Comparison of ENCODE assay signal across 10 cellular contexts in genomic region chrX:18410038-18410437, GRCh38. TPM values are rescaled to one million over a fixed set of nuclear protein-coding genes. Genes with fewer than 3 reads are reported as not detected.
DNase-seq lines count a peak whose midpoint lies in the region; ATAC-seq and TF ChIP-seq lines count a peak whose summit lies in the region.
"Had no signal": no experiment of that assay in that cellular context is flagged by ENCODE, and none has a peak within 500 bp of the region (broad histone marks: within the 10 kb centered on the region; RNA-seq: fewer than 3 reads in every experiment).

No MANE protein-coding gene starts in this region.

- TF ChIP-seq CTCF in heart right ventricle (IDR thresholded peaks at IDR 0.05) = peak in 6 of 9 donors; percentile 23 to 48 (median 46)
- peak; percentile 50 for TF ChIP-seq CTCF in left ventricle myocardium inferior (IDR thresholded peaks at IDR 0.05; ENCODE audit: borderline replicate concordance)

- H3K36me3 Mint-ChIP-seq in activated T-helper 1 cell treated with anti-CD3 and anti-CD28 coated beads, Interleukin-12 subunit alpha, Interleukin-12 subunit beta, Interleukin-2, Interleukin-4 antibody, amounts not matched to agents 30 ng/mL and 10 ng/mL and 1 ng/mL, durations not matched to agents 14 hours and 24 hours and 36 hours (ENCODE audit: low read depth) = no peaks in the 10 kb centered on the region
- H3K36me3 Mint-ChIP-seq in activated T-cell treated with anti-CD3 and anti-CD28 coated beads, Interleukin-2, amount 50 U/mL, for 72 hours (ENCODE audit: insufficient read depth in 2 of 2) = no peaks in the 10 kb centered on the region
- H3K36me3 Mint-ChIP-seq: WTC11 had no signal

- intact Hi-C loops in heart right ventricle (cut with DNase I) (loop anchor here in 5 of 10 donors (5.0 to 10.0 kb wide), 3 partner anchors 482 to 487 kb away; no protein-coding TSS in a partner anchor), left cardiac atrium (cut with DNase I) (no loop called here), left ventricle myocardium inferior (cut with micrococcal nuclease) (no loop called here)
- intact Hi-C loops in activated T-helper 1 cell treated with anti-CD3 and anti-CD28 coated beads, Interleukin-12 subunit alpha, Interleukin-12 subunit beta, Interleukin-2, Interleukin-4 antibody, amounts not matched to agents 30 ng/mL and 10 ng/mL and 1 ng/mL, durations not matched to agents 14 hours and 24 hours and 36 hours (cut with micrococcal nuclease) = no loop called here

- WGBS in heart right ventricle, 2 donors = 81 to 83% methylated on average over 5 of the region's 5 CpGs

- H3K4me3 ChIP-seq in heart right ventricle (no peak overlapping the region), left ventricle myocardium inferior (no peak overlapping the region)
- H3K4me3 ChIP-seq: mucosa of descending colon had no signal

- no peaks in the 10 kb centered on the region for H3K4me1 ChIP-seq in heart right ventricle
- no peaks in the 10 kb centered on the region for H3K4me1 ChIP-seq in left ventricle myocardium inferior

- no peak overlapping the region for H3K27ac Mint-ChIP-seq in activated T-helper 1 cell treated with anti-CD3 and anti-CD28 coated beads, Interleukin-12 subunit alpha, Interleukin-12 subunit beta, Interleukin-2, Interleukin-4 antibody, amounts not matched to agents 30 ng/mL and 10 ng/mL and 1 ng/mL, durations not matched to agents 14 hours and 24 hours and 36 hours
- no peak overlapping the region for H3K27ac Mint-ChIP-seq in activated T-cell treated with anti-CD3 and anti-CD28 coated beads, Interleukin-2, amount 50 U/mL, for 72 hours
- H3K27ac Mint-ChIP-seq: WTC11 had no signal

- peaks cover 4% of the 10 kb centered on the region for H3K27me3 Mint-ChIP-seq in activated T-helper 1 cell treated with anti-CD3 and anti-CD28 coated beads, Interleukin-12 subunit alpha, Interleukin-12 subunit beta, Interleukin-2, Interleukin-4 antibody, amounts not matched to agents 30 ng/mL and 10 ng/mL and 1 ng/mL, durations not matched to agents 14 hours and 24 hours and 36 hours (ENCODE audit: insufficient read depth)
- H3K27me3 Mint-ChIP-seq in activated T-cell treated with anti-CD3 and anti-CD28 coated beads, Interleukin-2, amount 50 U/mL, for 72 hours (ENCODE audit: low read depth) = no peaks in the 10 kb centered on the region

- DNase-seq in heart right ventricle (no peak), left cardiac atrium (no peak), SK-MEL-5 (ENCODE audit: low read depth, low spot score) (peak; percentile 34), left ventricle myocardium inferior (no peak), COR-L47 (lab: John Stamatoyannopoulos, UW) (no peak)
- DNase-seq in activated T-helper 1 cell treated with anti-CD3 and anti-CD28 coated beads, Interleukin-12 subunit alpha, Interleukin-12 subunit beta, Interleukin-2, Interleukin-4 antibody, amounts not matched to agents 30 ng/mL and 10 ng/mL and 1 ng/mL, durations not matched to agents 14 hours and 24 hours and 36 hours (ENCODE audit: low spot score) = no peak
- DNase-seq in activated T-cell treated with anti-CD3 and anti-CD28 coated beads, Interleukin-2, amount 50 U/mL, for 72 hours = no peak

- peaks cover 0 to 5% (median 0%) of the 10 kb centered on the region in 7 donors for H3K27me3 ChIP-seq in heart right ventricle
- H3K27me3 ChIP-seq in left ventricle myocardium inferior (ENCODE audit: low read depth) = no peaks in the 10 kb centered on the region

- no peaks in the 10 kb centered on the region for H3K4me1 Mint-ChIP-seq in activated T-helper 1 cell treated with anti-CD3 and anti-CD28 coated beads, Interleukin-12 subunit alpha, Interleukin-12 subunit beta, Interleukin-2, Interleukin-4 antibody, amounts not matched to agents 30 ng/mL and 10 ng/mL and 1 ng/mL, durations not matched to agents 14 hours and 24 hours and 36 hours (ENCODE audit: low read depth)
- H3K4me1 Mint-ChIP-seq in activated T-cell treated with anti-CD3 and anti-CD28 coated beads, Interleukin-2, amount 50 U/mL, for 72 hours (ENCODE audit: low read depth) = no peaks in the 10 kb centered on the region
- H3K4me1 Mint-ChIP-seq: WTC11 had no signal

- H3K36me3 ChIP-seq in heart right ventricle (no peaks in the 10 kb centered on the region), left ventricle myocardium inferior (no peaks in the 10 kb centered on the region)

- H3K27ac ChIP-seq in heart right ventricle (no peak overlapping the region), left ventricle myocardium inferior (replicated peaks) (no peak overlapping the region)

- ATAC-seq in heart right ventricle (peak in 1 of 8 donors; percentile 28), left cardiac atrium (no peak), HG03025 (IDR thresholded peaks at IDR 0.05; ENCODE audit: low FRiP score, unreplicated experiment) (no peak)
- no peak for ATAC-seq in activated T-cell treated with anti-CD3 and anti-CD28 coated beads, Interleukin-2, amount 50 U/mL, for 72 hours (replicated peaks in 1 of 2)
- ATAC-seq: mucosa of descending colon, WTC11 had no signal

- H3K4me3 Mint-ChIP-seq in activated T-helper 1 cell treated with anti-CD3 and anti-CD28 coated beads, Interleukin-12 subunit alpha, Interleukin-12 subunit beta, Interleukin-2, Interleukin-4 antibody, amounts not matched to agents 30 ng/mL and 10 ng/mL and 1 ng/mL, durations not matched to agents 14 hours and 24 hours and 36 hours = no peak overlapping the region
- no peak overlapping the region for H3K4me3 Mint-ChIP-seq in activated T-cell treated with anti-CD3 and anti-CD28 coated beads, Interleukin-2, amount 50 U/mL, for 72 hours
- H3K4me3 Mint-ChIP-seq: WTC11 had no signal

- H3K9me3 ChIP-seq in heart right ventricle (no peaks in the 10 kb centered on the region), left ventricle myocardium inferior (replicated peaks) (no peaks in the 10 kb centered on the region)
- H3K9me3 ChIP-seq: mucosa of descending colon had no signal

- in situ Hi-C loops in SK-MEL-5 (cut with HindIII; ENCODE audit: low pct_unique_long_range_greater_than_20kb, low sequenced_read_pairs) = no loop called here

- H3K9me3 Mint-ChIP-seq in activated T-helper 1 cell treated with anti-CD3 and anti-CD28 coated beads, Interleukin-12 subunit alpha, Interleukin-12 subunit beta, Interleukin-2, Interleukin-4 antibody, amounts not matched to agents 30 ng/mL and 10 ng/mL and 1 ng/mL, durations not matched to agents 14 hours and 24 hours and 36 hours = no peaks in the 10 kb centered on the region
- no peaks in the 10 kb centered on the region for H3K9me3 Mint-ChIP-seq in activated T-cell treated with anti-CD3 and anti-CD28 coated beads, Interleukin-2, amount 50 U/mL, for 72 hours
- H3K9me3 Mint-ChIP-seq: WTC11 had no signal

RNA-seq across cellular contexts. Expression of gene CDKL5, which starts 15.4 kb away (rescaled TPM):
- total RNA-seq in heart right ventricle (10 to 100 TPM in 5 of 10 donors, 1 to 10 TPM in 5; 9.2 to 12.6 (median 10.0) TPM), left cardiac atrium (1 to 10 TPM; 8.1 to 8.3 TPM), left ventricle myocardium inferior (9.3 TPM)
- polyA plus RNA-seq in heart right ventricle = 1 to 10 TPM; 1.1 to 3.9 TPM
- total RNA-seq in SK-MEL-5 (2014; rRNA removed; shearing (Covaris generic)) = 2.9 TPM in 2 replicates
- 1.7 and 2.6 TPM in 2 replicates for polyA plus RNA-seq in SK-MEL-5 (2015; cell fraction: cytosol; rRNA removed)
- polyA plus RNA-seq in SK-MEL-5 (2015; cell fraction: nucleus; rRNA removed) = 2.3 and 3.4 TPM in 2 replicates
- total RNA-seq in activated T-helper 1 cell treated with anti-CD3 and anti-CD28 coated beads, Interleukin-12 subunit alpha, Interleukin-12 subunit beta, Interleukin-2, Interleukin-4 antibody, amounts not matched to agents 30 ng/mL and 10 ng/mL and 1 ng/mL, durations not matched to agents 14 hours and 24 hours and 36 hours = 0.69 and 0.73 TPM in 2 replicates
- 1 to 10 TPM; 2.2 to 2.6 TPM for total RNA-seq in activated T-cell treated with anti-CD3 and anti-CD28 coated beads, Interleukin-2, amount 50 U/mL, for 72 hours

RNA-seq across cellular contexts. Expression of gene SCML2, which starts 55.5 kb away (rescaled TPM):
- total RNA-seq in heart right ventricle (1 to 10 TPM in 1 of 10 donors, under 1 TPM in 9; 0.62 to 1.6 (median 0.88) TPM), left cardiac atrium (1 to 10 TPM; 1.5 to 1.8 TPM), left ventricle myocardium inferior (1.1 TPM)
- polyA plus RNA-seq in heart right ventricle = 1 to 10 TPM; 1.6 TPM
- total RNA-seq in SK-MEL-5 (2014; rRNA removed; shearing (Covaris generic)) = 3.4 and 5.8 TPM in 2 replicates
- polyA plus RNA-seq in SK-MEL-5 (2015; cell fraction: cytosol; rRNA removed) = 3.4 and 3.5 TPM in 2 replicates
- 11.8 and 12.7 TPM in 2 replicates for polyA plus RNA-seq in SK-MEL-5 (2015; cell fraction: nucleus; rRNA removed)
- 3.0 and 3.6 TPM in 2 replicates for total RNA-seq in activated T-helper 1 cell treated with anti-CD3 and anti-CD28 coated beads, Interleukin-12 subunit alpha, Interleukin-12 subunit beta, Interleukin-2, Interleukin-4 antibody, amounts not matched to agents 30 ng/mL and 10 ng/mL and 1 ng/mL, durations not matched to agents 14 hours and 24 hours and 36 hours
- total RNA-seq in activated T-cell treated with anti-CD3 and anti-CD28 coated beads, Interleukin-2, amount 50 U/mL, for 72 hours = 1 to 10 TPM; 3.0 TPM
